Comparison of ENCODE assay signal across 8 cellular contexts in genomic region chr3:130892759-130893239, GRCh38. TPM values are rescaled to one million over a fixed set of nuclear protein-coding genes. Genes with fewer than 3 reads are reported as not detected.
A peak's percentile ranks its signal among the peaks of the same experiment; 100 is the strongest.
DNase-seq lines count a peak whose midpoint lies in the region; ATAC-seq lines count a peak whose summit lies in the region.

No MANE protein-coding gene starts in this region.

- no peak overlapping the region for H3K27ac ChIP-seq in mesendoderm (ENCODE audit: low read depth, low read length)

- peak overlapping the region; percentile 94 for H3K4me2 ChIP-seq in mesendoderm (ENCODE audit: low read length)

- no peaks in the 10 kb centered on the region for H3K9me3 ChIP-seq in endocrine pancreas (ENCODE audit: control insufficient read depth, low read length)

- H3K36me3 ChIP-seq in endocrine pancreas (ENCODE audit: control insufficient read depth, insufficient read depth, low read length) (no peaks in the 10 kb centered on the region), mesendoderm (ENCODE audit: control insufficient read depth, insufficient read depth, low read length) (no peaks in the 10 kb centered on the region)

- peak; percentile 51 for ATAC-seq in GM19395 (IDR thresholded peaks at IDR 0.05; ENCODE audit: unreplicated experiment)
- ATAC-seq in HG03521 (IDR thresholded peaks at IDR 0.05; ENCODE audit: unreplicated experiment), result peak; percentile 30

- peak overlapping the region; percentile 98 for H3K56ac ChIP-seq in mesendoderm (ENCODE audit: low read length)

- peaks cover 28% of the 10 kb centered on the region for H3K79me2 ChIP-seq in mesendoderm (ENCODE audit: control insufficient read depth, insufficient read depth, low read length)

- WGBS in mesendoderm (ENCODE audit: extremely low coverage, insufficient coverage, low lambda C conversion rate), result no CpG with 5 or more reads among the region's 10 CpGs

- peaks cover 19% of the 10 kb centered on the region for H3K4me1 ChIP-seq in endocrine pancreas (ENCODE audit: control insufficient read depth, insufficient read depth, low read length)
- H3K4me1 ChIP-seq in mesendoderm (ENCODE audit: control insufficient read depth, low read depth, low read length), result peaks cover 6% of the 10 kb centered on the region

- DNase-seq in CD1c-positive myeloid dendritic cell (ENCODE audit: extremely low spot score) (peak; percentile 86), NCI-H526 (lab: John Stamatoyannopoulos, UW) (peak; percentile 83 to 88), mesendoderm (peak; percentile 82)
- DNase-seq in activated CD4-positive, alpha-beta T cell treated with anti-CD3 and anti-CD28 coated beads, Interleukin-2, amount 50 U/mL, for 1 hour, result peak; percentile 53
- DNase-seq in stimulated activated CD8-positive, alpha-beta memory T cell treated with anti-CD3 and anti-CD28 coated beads, Interleukin-2, amount 100 ng/mL, for 1 hour (ENCODE audit: low read depth in 2 of 2), result peak; percentile 2 to 33

- H3K9ac ChIP-seq in endocrine pancreas (ENCODE audit: control insufficient read depth, insufficient read depth, low read length), result peak overlapping the region; percentile 89
- peak overlapping the region; percentile 94 for H3K9ac ChIP-seq in mesendoderm (ENCODE audit: low read length)

- H2BK5ac ChIP-seq in mesendoderm (ENCODE audit: low read length), result no peak overlapping the region

- no peak overlapping the region for H4K8ac ChIP-seq in mesendoderm (ENCODE audit: low read depth, low read length)

- H4K5ac ChIP-seq in mesendoderm (ENCODE audit: low read length), result no peak overlapping the region

- no peak overlapping the region for H3K4ac ChIP-seq in mesendoderm (ENCODE audit: low read depth, low read length)

- no peak overlapping the region for H2BK120ac ChIP-seq in mesendoderm (ENCODE audit: low read depth, low read length)

- no peaks in the 10 kb centered on the region for H3K79me1 ChIP-seq in mesendoderm (ENCODE audit: low read length)

- peak overlapping the region; percentile 91 for H3K4me3 ChIP-seq in endocrine pancreas (ENCODE audit: control insufficient read depth, insufficient read depth, low read length)
- H3K4me3 ChIP-seq in mesendoderm (ENCODE audit: low read length), result peak overlapping the region; percentile 88

- H3K27me3 ChIP-seq in endocrine pancreas (ENCODE audit: control insufficient read depth, insufficient read depth, low read length) (no peaks in the 10 kb centered on the region), mesendoderm (ENCODE audit: insufficient read depth, low read length, poor library complexity) (no peaks in the 10 kb centered on the region)

- no peak overlapping the region for H2AK5ac ChIP-seq in mesendoderm (ENCODE audit: low read length)

- no peak overlapping the region for H3K23ac ChIP-seq in mesendoderm (ENCODE audit: low read length)

- no peak overlapping the region for H3K18ac ChIP-seq in mesendoderm (ENCODE audit: low read length)

- no peak overlapping the region for H2BK15ac ChIP-seq in mesendoderm (replicated peaks; ENCODE audit: low read depth)

RNA-seq across cellular contexts. Expression of gene ATP2C1, which starts 1.1 kb away (rescaled TPM):
- polyA plus RNA-seq in mesendoderm (2013, experiment 1 of 2), result 38.4 TPM
- polyA plus RNA-seq in mesendoderm (2013, experiment 2 of 2), result 38.1 TPM

Comparison
In these comparisons a context has a peak if more than half of its experiments do, and no peak if none do; other contexts are left out.
1. DNase-seq: peak in every context shown above with its lines; median percentile 86 in CD1c-positive myeloid dendritic cell; 86 in NCI-H526; 82 in mesendoderm; 53 in activated CD4-positive, alpha-beta T cell treated with anti-CD3 and anti-CD28 coated beads, Interleukin-2, amount 50 U/mL, for 1 hour; 18 in stimulated activated CD8-positive, alpha-beta memory T cell treated with anti-CD3 and anti-CD28 coated beads, Interleukin-2, amount 100 ng/mL, for 1 hour.